ENCODE assay signal across 23 cellular contexts in genomic region chr3:94210256-94210655, GRCh38.
"Had no signal": no experiment of that assay in that cellular context is flagged by ENCODE, and none has a peak within 500 bp of the region (broad histone marks: within the 10 kb centered on the region; RNA-seq: fewer than 3 reads in every experiment).

No MANE protein-coding gene starts in this region.

- H3K4me1 ChIP-seq: colonic mucosa, esophagus muscularis mucosa, esophagus squamous epithelium, foreskin keratinocyte, gastrocnemius medialis, gastroesophageal sphincter, heart left ventricle, heart right ventricle had no signal

- H3K36me3 ChIP-seq: colonic mucosa, esophagus muscularis mucosa, esophagus squamous epithelium, gastrocnemius medialis, gastroesophageal sphincter, heart left ventricle, heart right ventricle had no signal

- H3K27ac ChIP-seq: colonic mucosa, coronary artery, dorsolateral prefrontal cortex, epithelial cell of prostate, esophagus muscularis mucosa, esophagus squamous epithelium, gastrocnemius medialis, gastroesophageal sphincter, heart left ventricle, heart right ventricle had no signal

- H3K4me3 ChIP-seq: colonic mucosa, coronary artery, dorsolateral prefrontal cortex, esophagus muscularis mucosa, esophagus squamous epithelium, gastrocnemius medialis, gastroesophageal sphincter, heart left ventricle, heart right ventricle had no signal

- H3K27me3 ChIP-seq: colonic mucosa, esophagus muscularis mucosa, esophagus squamous epithelium, foreskin keratinocyte, gastrocnemius medialis, gastroesophageal sphincter, heart left ventricle, heart right ventricle had no signal

- H3K9me3 ChIP-seq: colonic mucosa, esophagus squamous epithelium, gastrocnemius medialis, gastroesophageal sphincter had no signal

- DNase-seq: colonic mucosa; cortex of kidney; dermis blood vessel endothelial cell; dorsolateral prefrontal cortex; effector CD4-positive, alpha-beta T cell; effector CD8-positive, alpha-beta T cell; effector memory CD4-positive, alpha-beta T cell; effector memory CD8-positive, alpha-beta T cell; endodermal cell; erythroblast; esophagus squamous epithelium; foreskin fibroblast; foreskin keratinocyte; foreskin melanocyte; gastrocnemius medialis; glutamatergic neuron; head of caudate nucleus; heart left ventricle; heart right ventricle had no signal
